27 cellular contexts compared by ENCODE assay signal in the genomic region with DNA sequence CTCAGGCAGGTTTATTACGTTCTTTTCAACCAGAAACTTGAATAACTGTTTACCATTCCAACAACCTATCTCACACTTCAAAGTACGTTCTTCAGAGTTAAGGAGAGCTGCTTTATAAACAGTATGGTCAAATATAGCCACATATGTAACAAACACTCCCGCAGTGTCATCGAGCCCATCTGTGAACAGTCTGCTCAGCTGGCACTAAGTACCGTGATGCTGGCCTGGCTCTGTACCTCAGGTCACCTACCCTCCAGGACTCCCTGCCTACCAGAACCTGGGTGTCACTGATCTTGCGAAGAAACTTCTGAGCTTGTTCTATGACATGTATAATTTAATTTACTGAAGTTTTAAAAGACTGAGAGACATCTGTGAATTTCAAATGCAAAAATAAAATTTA.
"Had no signal": no experiment of that assay in that cellular context is flagged by ENCODE, and none has a peak within 500 bp of the region (broad histone marks: within the 10 kb centered on the region; RNA-seq: fewer than 3 reads in every experiment).

No MANE protein-coding gene starts in this region.

- H3K27me3 Mint-ChIP-seq: activated naive CD4-positive, alpha-beta T cell treated with anti-CD3 and anti-CD28 coated beads, Interleukin-2, amount 50 U/mL, for 24 hours had no signal

- H3K4me1 ChIP-seq: breast epithelium, Peyer's patch had no signal

- DNase-seq: activated B cell treated with CpG ODN at 0.5 μM for 24 hours; activated CD4-positive, alpha-beta T cell treated with anti-CD3 and anti-CD28 coated beads for 1 hour; activated CD4-positive, alpha-beta T cell treated with anti-CD3 and anti-CD28 coated beads, Interleukin-2, amount 10 ng/mL, durations not matched to agents 24 days and 14 days; activated CD4-positive, alpha-beta T cell treated with anti-CD3 and anti-CD28 coated beads, Interleukin-2, amount 50 U/mL, for 48 hours; activated CD8-positive, alpha-beta memory T cell treated with anti-CD3 and anti-CD28 coated beads, Interleukin-2, amount 10 ng/mL, durations not matched to agents 7 days and 5 days; activated effector memory CD4-positive, alpha-beta T cell treated with Interleukin-2 at 50 U/mL for 16 hours; activated naive CD4-positive, alpha-beta T cell; activated T-cell treated with anti-CD3 and anti-CD28 coated beads, Interleukin-2, amount 50 U/mL, for 24 hours; aorta; central memory CD4-positive, alpha-beta T cell; Kasumi-1; KBM-7; NCI-H1048; NCI-H146; NCI-H2029; NCI-H2107; NCI-H2171 treated with DMSO at 0.1 percent for 48 hours; NCI-H226; NCI-H69; Peyer's patch; T-cell; T-helper 2 cell; T1000 had no signal

- H3K9me3 Mint-ChIP-seq: activated B cell treated with CpG ODN at 0.5 μM for 24 hours; activated CD4-positive, alpha-beta T cell treated with anti-CD3 and anti-CD28 coated beads, Interleukin-2, amount 10 ng/mL, durations not matched to agents 24 days and 14 days; activated naive CD4-positive, alpha-beta T cell treated with anti-CD3 and anti-CD28 coated beads, Interleukin-2, amount 50 U/mL, for 24 hours; activated T-cell treated with anti-CD3 and anti-CD28 coated beads, Interleukin-2, amount 50 U/mL, for 24 hours; activated T-helper 1 cell treated with anti-CD3 and anti-CD28 coated beads, Interleukin-12 subunit alpha, Interleukin-12 subunit beta, Interleukin-2, Interleukin-4 antibody, amounts not matched to agents 30 ng/mL and 10 ng/mL and 1 ng/mL, durations not matched to agents 14 hours and 24 hours and 36 hours; T-cell had no signal

- H3K4me1 Mint-ChIP-seq: activated B cell treated with CpG ODN at 0.5 μM for 24 hours; activated CD4-positive, alpha-beta T cell treated with anti-CD3 and anti-CD28 coated beads, Interleukin-2, amount 10 ng/mL, durations not matched to agents 24 days and 14 days; activated CD8-positive, alpha-beta memory T cell treated with anti-CD3 and anti-CD28 coated beads, Interleukin-2, amount 10 ng/mL, durations not matched to agents 7 days and 5 days; activated naive CD4-positive, alpha-beta T cell treated with anti-CD3 and anti-CD28 coated beads, Interleukin-2, amount 50 U/mL, for 24 hours; T-cell had no signal

- H3K4me3 ChIP-seq: breast epithelium, Peyer's patch, SK-N-MC had no signal

- H3K27ac ChIP-seq: breast epithelium, Peyer's patch, SK-N-MC had no signal

- H3K27ac Mint-ChIP-seq: activated B cell treated with CpG ODN at 0.5 μM for 24 hours; activated CD4-positive, alpha-beta T cell treated with anti-CD3 and anti-CD28 coated beads, Interleukin-2, amount 10 ng/mL, durations not matched to agents 24 days and 14 days; activated CD8-positive, alpha-beta memory T cell treated with anti-CD3 and anti-CD28 coated beads, Interleukin-2, amount 10 ng/mL, durations not matched to agents 7 days and 5 days; activated naive CD4-positive, alpha-beta T cell treated with anti-CD3 and anti-CD28 coated beads, Interleukin-2, amount 50 U/mL, for 24 hours; activated T-cell treated with anti-CD3 and anti-CD28 coated beads, Interleukin-2, amount 50 U/mL, for 24 hours; activated T-helper 1 cell treated with anti-CD3 and anti-CD28 coated beads, Interleukin-12 subunit alpha, Interleukin-12 subunit beta, Interleukin-2, Interleukin-4 antibody, amounts not matched to agents 30 ng/mL and 10 ng/mL and 1 ng/mL, durations not matched to agents 14 hours and 24 hours and 36 hours; T-cell had no signal

- H3K4me3 Mint-ChIP-seq: activated B cell treated with CpG ODN at 0.5 μM for 24 hours; activated CD4-positive, alpha-beta T cell treated with anti-CD3 and anti-CD28 coated beads, Interleukin-2, amount 10 ng/mL, durations not matched to agents 24 days and 14 days; activated CD8-positive, alpha-beta memory T cell treated with anti-CD3 and anti-CD28 coated beads, Interleukin-2, amount 10 ng/mL, durations not matched to agents 7 days and 5 days; activated naive CD4-positive, alpha-beta T cell treated with anti-CD3 and anti-CD28 coated beads, Interleukin-2, amount 50 U/mL, for 24 hours; activated T-cell treated with anti-CD3 and anti-CD28 coated beads, Interleukin-2, amount 50 U/mL, for 24 hours; activated T-helper 1 cell treated with anti-CD3 and anti-CD28 coated beads, Interleukin-12 subunit alpha, Interleukin-12 subunit beta, Interleukin-2, Interleukin-4 antibody, amounts not matched to agents 30 ng/mL and 10 ng/mL and 1 ng/mL, durations not matched to agents 14 hours and 24 hours and 36 hours; T-cell had no signal

- H3K27me3 ChIP-seq: breast epithelium, Peyer's patch had no signal

- H3K36me3 Mint-ChIP-seq: activated CD8-positive, alpha-beta memory T cell treated with anti-CD3 and anti-CD28 coated beads, Interleukin-2, amount 10 ng/mL, durations not matched to agents 7 days and 5 days; activated naive CD4-positive, alpha-beta T cell treated with anti-CD3 and anti-CD28 coated beads, Interleukin-2, amount 50 U/mL, for 24 hours; T-cell had no signal

- H3K36me3 ChIP-seq: breast epithelium, Peyer's patch had no signal

- ATAC-seq: activated CD8-positive, alpha-beta memory T cell treated with anti-CD3 and anti-CD28 coated beads, Interleukin-2, amount 10 ng/mL, durations not matched to agents 7 days and 5 days; T-cell had no signal

- H3K9me3 ChIP-seq: breast epithelium, Peyer's patch had no signal
